In the genomic region with DNA sequence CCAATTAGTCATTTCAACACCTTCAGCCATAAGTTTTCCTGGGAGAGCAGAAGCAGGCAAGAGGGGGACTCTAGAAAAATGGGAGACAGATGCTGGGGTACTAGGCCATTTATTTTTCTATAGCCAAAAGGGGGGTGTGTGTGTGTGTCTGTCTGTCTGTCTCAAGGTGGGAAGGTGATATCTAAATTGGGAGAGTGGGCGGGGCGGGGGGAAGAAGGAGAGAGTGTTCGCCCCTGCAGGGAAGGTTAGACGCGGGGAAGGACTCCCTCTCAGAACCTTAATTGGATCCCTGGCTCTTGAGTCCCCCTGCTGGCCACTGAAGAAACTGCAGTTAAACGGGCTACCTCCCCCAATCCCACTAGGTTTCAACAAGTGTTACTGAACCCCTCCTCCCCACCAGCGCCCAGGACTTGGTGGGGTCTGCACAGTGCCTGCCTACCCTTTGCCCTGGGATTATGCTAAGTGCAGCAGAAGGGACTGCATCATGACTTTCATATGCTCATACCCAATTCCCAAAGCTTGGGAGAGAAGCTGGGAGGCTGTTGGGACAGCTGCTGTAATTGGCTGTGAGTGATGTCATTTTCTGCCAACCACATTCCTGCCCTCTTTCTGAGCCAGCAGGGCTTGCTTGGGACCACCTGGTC, we compare ENCODE assay signal across 1 cellular context.
TF ChIP-seq lines count a peak whose summit lies in the region.

No MANE protein-coding gene starts in this region.

TF ChIP-seq in HepG2, 621 proteins besides CTCF, POLR2A, EP300 and RAD21 (continued from another document and continues in another):
- TF ChIP-seq, protein P1, sequence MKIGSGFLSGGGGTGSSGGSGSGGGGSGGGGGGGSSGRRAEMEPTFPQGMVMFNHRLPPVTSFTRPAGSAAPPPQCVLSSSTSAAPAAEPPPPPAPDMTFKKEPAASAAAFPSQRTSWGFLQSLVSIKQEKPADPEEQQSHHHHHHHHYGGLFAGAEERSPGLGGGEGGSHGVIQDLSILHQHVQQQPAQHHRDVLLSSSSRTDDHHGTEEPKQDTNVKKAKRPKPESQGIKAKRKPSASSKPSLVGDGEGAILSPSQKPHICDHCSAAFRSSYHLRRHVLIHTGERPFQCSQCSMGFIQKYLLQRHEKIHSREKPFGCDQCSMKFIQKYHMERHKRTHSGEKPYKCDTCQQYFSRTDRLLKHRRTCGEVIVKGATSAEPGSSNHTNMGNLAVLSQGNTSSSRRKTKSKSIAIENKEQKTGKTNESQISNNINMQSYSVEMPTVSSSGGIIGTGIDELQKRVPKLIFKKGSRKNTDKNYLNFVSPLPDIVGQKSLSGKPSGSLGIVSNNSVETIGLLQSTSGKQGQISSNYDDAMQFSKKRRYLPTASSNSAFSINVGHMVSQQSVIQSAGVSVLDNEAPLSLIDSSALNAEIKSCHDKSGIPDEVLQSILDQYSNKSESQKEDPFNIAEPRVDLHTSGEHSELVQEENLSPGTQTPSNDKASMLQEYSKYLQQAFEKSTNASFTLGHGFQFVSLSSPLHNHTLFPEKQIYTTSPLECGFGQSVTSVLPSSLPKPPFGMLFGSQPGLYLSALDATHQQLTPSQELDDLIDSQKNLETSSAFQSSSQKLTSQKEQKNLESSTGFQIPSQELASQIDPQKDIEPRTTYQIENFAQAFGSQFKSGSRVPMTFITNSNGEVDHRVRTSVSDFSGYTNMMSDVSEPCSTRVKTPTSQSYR (CRISPR knock-in tag; IDR thresholded peaks at IDR 0.05; ENCODE audit: borderline replicate concordance) = peak; percentile 25; the same call in 1 of the 2 replicates
- TF ChIP-seq TFDP1 (CRISPR knock-in tag; IDR thresholded peaks at IDR 0.05; ENCODE audit: borderline replicate concordance) (no peak), HINFP (CRISPR knock-in tag; IDR thresholded peaks at IDR 0.05; ENCODE audit: low read depth) (0 out of 2 replicates have a peak, but pooled peaks have one; percentile 58), RAD51 (IDR thresholded peaks at IDR 0.05; ENCODE audit: borderline replicate concordance) (no peak), RXRB (CRISPR knock-in tag; IDR thresholded peaks at IDR 0.05; ENCODE audit: borderline replicate concordance) (0 out of 2 replicates have a peak, but pooled peaks have one; percentile 27), CHD2 (IDR thresholded peaks at IDR 0.05; ENCODE audit: low read depth, low read length) (no peak), NFIB (CRISPR knock-in tag; IDR thresholded peaks at IDR 0.05; ENCODE audit: borderline replicate concordance) (no peak), PHB2 (IDR thresholded peaks at IDR 0.05; ENCODE audit: partially characterized antibody) (no peak), ZNF296 (CRISPR knock-in tag; conservative IDR thresholded peaks at IDR 0.05) (no peak), TAF15 (IDR thresholded peaks at IDR 0.05; ENCODE audit: low read depth, low read length, poor library complexity, severe bottlenecking) (no peak), YY1 (IDR thresholded peaks at IDR 0.05; ENCODE audit: insufficient read depth, insufficient replicate concordance, low read depth, low read length) (no peak), TERF1 (CRISPR knock-in tag; IDR thresholded peaks at IDR 0.05) (no peak), ZNF614 (CRISPR knock-in tag; IDR thresholded peaks at IDR 0.05; ENCODE audit: borderline replicate concordance) (no peak), FLYWCH1 (CRISPR knock-in tag; IDR thresholded peaks at IDR 0.05) (no peak), NFKB2 (CRISPR knock-in tag; IDR thresholded peaks at IDR 0.05; ENCODE audit: borderline replicate concordance) (peak; percentile 50; the same call in 1 of the 2 replicates), MEF2D (CRISPR knock-in tag; IDR thresholded peaks at IDR 0.05) (0 out of 2 replicates have a peak, but pooled peaks have one; percentile 45), MIXL1 (CRISPR knock-in tag; IDR thresholded peaks at IDR 0.05) (peak; percentile 88), TCF12 (IDR thresholded peaks at IDR 0.05) (no peak), TCF12 (CRISPR knock-in tag; IDR thresholded peaks at IDR 0.05) (no peak), KLF16 (CRISPR knock-in tag; IDR thresholded peaks at IDR 0.05) (0 out of 4 replicates have a peak, but pooled peaks of 1 of the 2 experiments have one; percentile 35), JARID2 (CRISPR knock-in tag; IDR thresholded peaks at IDR 0.05; ENCODE audit: insufficient replicate concordance) (no peak), HMGA1 (CRISPR knock-in tag; conservative IDR thresholded peaks at IDR 0.05) (no peak), NR2F1 (CRISPR knock-in tag; IDR thresholded peaks at IDR 0.05) (0 out of 4 replicates have a peak, but pooled peaks of 1 of the 2 experiments have one; percentile 16), ZNF7 (CRISPR knock-in tag; IDR thresholded peaks at IDR 0.05) (no peak), ARID5B (CRISPR knock-in tag; IDR thresholded peaks at IDR 0.05) (0 out of 2 replicates have a peak, but pooled peaks have one; percentile 15), ZNF232 (CRISPR knock-in tag; IDR thresholded peaks at IDR 0.05; ENCODE audit: borderline replicate concordance) (no peak), RORA (CRISPR knock-in tag; IDR thresholded peaks at IDR 0.05) (no peak), TIGD3 (CRISPR knock-in tag; IDR thresholded peaks at IDR 0.05; ENCODE audit: borderline replicate concordance) (no peak), FOXP4 (CRISPR knock-in tag; IDR thresholded peaks at IDR 0.05) (no peak)
- TF ChIP-seq, protein P2, sequence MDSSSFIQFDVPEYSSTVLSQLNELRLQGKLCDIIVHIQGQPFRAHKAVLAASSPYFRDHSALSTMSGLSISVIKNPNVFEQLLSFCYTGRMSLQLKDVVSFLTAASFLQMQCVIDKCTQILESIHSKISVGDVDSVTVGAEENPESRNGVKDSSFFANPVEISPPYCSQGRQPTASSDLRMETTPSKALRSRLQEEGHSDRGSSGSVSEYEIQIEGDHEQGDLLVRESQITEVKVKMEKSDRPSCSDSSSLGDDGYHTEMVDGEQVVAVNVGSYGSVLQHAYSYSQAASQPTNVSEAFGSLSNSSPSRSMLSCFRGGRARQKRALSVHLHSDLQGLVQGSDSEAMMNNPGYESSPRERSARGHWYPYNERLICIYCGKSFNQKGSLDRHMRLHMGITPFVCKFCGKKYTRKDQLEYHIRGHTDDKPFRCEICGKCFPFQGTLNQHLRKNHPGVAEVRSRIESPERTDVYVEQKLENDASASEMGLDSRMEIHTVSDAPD (CRISPR knock-in tag; IDR thresholded peaks at IDR 0.05) = no peak
- TF ChIP-seq, protein P3, sequence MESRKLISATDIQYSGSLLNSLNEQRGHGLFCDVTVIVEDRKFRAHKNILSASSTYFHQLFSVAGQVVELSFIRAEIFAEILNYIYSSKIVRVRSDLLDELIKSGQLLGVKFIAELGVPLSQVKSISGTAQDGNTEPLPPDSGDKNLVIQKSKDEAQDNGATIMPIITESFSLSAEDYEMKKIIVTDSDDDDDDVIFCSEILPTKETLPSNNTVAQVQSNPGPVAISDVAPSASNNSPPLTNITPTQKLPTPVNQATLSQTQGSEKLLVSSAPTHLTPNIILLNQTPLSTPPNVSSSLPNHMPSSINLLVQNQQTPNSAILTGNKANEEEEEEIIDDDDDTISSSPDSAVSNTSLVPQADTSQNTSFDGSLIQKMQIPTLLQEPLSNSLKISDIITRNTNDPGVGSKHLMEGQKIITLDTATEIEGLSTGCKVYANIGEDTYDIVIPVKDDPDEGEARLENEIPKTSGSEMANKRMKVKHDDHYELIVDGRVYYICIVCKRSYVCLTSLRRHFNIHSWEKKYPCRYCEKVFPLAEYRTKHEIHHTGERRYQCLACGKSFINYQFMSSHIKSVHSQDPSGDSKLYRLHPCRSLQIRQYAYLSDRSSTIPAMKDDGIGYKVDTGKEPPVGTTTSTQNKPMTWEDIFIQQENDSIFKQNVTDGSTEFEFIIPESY (CRISPR knock-in tag; IDR thresholded peaks at IDR 0.05) = 0 out of 2 replicates have a peak, but pooled peaks have one; percentile 12
- TF ChIP-seq, protein P4, sequence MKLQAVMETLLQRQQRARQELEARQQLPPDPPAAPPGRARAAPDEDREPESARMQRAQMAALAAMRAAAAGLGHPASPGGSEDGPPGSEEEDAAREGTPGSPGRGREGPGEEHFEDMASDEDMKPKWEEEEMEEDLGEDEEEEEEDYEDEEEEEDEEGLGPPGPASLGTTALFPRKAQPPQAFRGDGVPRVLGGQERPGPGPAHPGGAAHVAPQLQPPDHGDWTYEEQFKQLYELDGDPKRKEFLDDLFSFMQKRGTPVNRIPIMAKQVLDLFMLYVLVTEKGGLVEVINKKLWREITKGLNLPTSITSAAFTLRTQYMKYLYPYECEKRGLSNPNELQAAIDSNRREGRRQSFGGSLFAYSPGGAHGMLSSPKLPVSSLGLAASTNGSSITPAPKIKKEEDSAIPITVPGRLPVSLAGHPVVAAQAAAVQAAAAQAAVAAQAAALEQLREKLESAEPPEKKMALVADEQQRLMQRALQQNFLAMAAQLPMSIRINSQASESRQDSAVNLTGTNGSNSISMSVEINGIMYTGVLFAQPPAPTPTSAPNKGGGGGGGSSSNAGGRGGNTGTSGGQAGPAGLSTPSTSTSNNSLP (IDR thresholded peaks at IDR 0.05; ENCODE audit: low read depth, low read length) = 0 out of 2 replicates have a peak, but pooled peaks have one; percentile 11
